In the genomic region with DNA sequence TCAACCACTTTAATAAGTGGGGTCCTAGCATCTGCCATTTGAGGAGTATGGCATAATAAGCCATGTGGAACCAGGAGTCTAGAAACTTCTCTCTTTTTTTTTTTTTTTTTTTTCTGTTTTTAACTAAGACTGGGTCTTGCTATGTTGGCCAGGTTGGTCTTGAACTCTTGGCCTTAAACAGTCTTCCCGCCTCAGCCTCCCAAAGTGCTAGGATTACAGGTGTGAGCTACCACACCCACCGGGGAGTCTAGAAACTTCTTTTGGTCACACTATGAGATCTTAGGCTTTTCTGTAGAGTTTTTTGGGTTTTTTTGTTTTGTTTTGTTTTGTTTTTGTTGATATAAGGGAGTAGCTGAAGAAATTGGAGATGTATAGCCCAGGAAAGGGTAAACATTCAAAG, we compare ENCODE assay signal across 2 cellular contexts.
TF ChIP-seq lines count a peak whose summit lies in the region.

No MANE protein-coding gene starts in this region.

TF ChIP-seq in SK-N-SH, 30 proteins besides CTCF, POLR2A, EP300 and RAD21 (continued from another document):
- TF ChIP-seq SIN3A (IDR thresholded peaks at IDR 0.05; ENCODE audit: borderline replicate concordance, low read depth, low read length) (no peak), TEAD4 (IDR thresholded peaks at IDR 0.05; ENCODE audit: borderline replicate concordance, insufficient read depth) (no peak)
- TF ChIP-seq, protein P1, sequence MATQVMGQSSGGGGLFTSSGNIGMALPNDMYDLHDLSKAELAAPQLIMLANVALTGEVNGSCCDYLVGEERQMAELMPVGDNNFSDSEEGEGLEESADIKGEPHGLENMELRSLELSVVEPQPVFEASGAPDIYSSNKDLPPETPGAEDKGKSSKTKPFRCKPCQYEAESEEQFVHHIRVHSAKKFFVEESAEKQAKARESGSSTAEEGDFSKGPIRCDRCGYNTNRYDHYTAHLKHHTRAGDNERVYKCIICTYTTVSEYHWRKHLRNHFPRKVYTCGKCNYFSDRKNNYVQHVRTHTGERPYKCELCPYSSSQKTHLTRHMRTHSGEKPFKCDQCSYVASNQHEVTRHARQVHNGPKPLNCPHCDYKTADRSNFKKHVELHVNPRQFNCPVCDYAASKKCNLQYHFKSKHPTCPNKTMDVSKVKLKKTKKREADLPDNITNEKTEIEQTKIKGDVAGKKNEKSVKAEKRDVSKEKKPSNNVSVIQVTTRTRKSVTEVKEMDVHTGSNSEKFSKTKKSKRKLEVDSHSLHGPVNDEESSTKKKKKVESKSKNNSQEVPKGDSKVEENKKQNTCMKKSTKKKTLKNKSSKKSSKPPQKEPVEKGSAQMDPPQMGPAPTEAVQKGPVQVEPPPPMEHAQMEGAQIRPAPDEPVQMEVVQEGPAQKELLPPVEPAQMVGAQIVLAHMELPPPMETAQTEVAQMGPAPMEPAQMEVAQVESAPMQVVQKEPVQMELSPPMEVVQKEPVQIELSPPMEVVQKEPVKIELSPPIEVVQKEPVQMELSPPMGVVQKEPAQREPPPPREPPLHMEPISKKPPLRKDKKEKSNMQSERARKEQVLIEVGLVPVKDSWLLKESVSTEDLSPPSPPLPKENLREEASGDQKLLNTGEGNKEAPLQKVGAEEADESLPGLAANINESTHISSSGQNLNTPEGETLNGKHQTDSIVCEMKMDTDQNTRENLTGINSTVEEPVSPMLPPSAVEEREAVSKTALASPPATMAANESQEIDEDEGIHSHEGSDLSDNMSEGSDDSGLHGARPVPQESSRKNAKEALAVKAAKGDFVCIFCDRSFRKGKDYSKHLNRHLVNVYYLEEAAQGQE (IDR thresholded peaks at IDR 0.05; ENCODE audit: low read depth, low read length): no peak

TF ChIP-seq in SK-N-SH treated with all-trans-retinoic acid at 6 μM for 48 hours, 23 proteins besides CTCF, POLR2A, EP300 and RAD21 (continued from another document):
- TF ChIP-seq ZNF565 (CRISPR knock-in tag; conservative IDR thresholded peaks at IDR 0.05; ENCODE audit: low read depth): no peak
- no peak for TF ChIP-seq ZFP3 (CRISPR knock-in tag; IDR thresholded peaks at IDR 0.05)
- no peak for TF ChIP-seq POU6F1 (CRISPR knock-in tag; IDR thresholded peaks at IDR 0.05; ENCODE audit: borderline replicate concordance, low read depth)
- TF ChIP-seq ZFP30 (CRISPR knock-in tag; IDR thresholded peaks at IDR 0.05): no peak
- TF ChIP-seq, protein P2, sequence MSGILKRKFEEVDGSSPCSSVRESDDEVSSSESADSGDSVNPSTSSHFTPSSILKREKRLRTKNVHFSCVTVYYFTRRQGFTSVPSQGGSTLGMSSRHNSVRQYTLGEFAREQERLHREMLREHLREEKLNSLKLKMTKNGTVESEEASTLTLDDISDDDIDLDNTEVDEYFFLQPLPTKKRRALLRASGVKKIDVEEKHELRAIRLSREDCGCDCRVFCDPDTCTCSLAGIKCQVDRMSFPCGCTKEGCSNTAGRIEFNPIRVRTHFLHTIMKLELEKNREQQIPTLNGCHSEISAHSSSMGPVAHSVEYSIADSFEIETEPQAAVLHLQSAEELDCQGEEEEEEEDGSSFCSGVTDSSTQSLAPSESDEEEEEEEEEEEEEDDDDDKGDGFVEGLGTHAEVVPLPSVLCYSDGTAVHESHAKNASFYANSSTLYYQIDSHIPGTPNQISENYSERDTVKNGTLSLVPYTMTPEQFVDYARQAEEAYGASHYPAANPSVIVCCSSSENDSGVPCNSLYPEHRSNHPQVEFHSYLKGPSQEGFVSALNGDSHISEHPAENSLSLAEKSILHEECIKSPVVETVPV (CRISPR knock-in tag; IDR thresholded peaks at IDR 0.05): no peak
- no peak for TF ChIP-seq ZNF70 (CRISPR knock-in tag; IDR thresholded peaks at IDR 0.05)
- no peak for TF ChIP-seq BACH2 (CRISPR knock-in tag; IDR thresholded peaks at IDR 0.05; ENCODE audit: borderline replicate concordance)
- no peak for TF ChIP-seq TCF4 (CRISPR knock-in tag; IDR thresholded peaks at IDR 0.05; ENCODE audit: borderline replicate concordance)
- no peak for TF ChIP-seq ARNTL (CRISPR knock-in tag; IDR thresholded peaks at IDR 0.05; ENCODE audit: borderline replicate concordance, low read depth)
- no peak for TF ChIP-seq RARB (CRISPR knock-in tag; IDR thresholded peaks at IDR 0.05)
- no peak for TF ChIP-seq TOX (CRISPR knock-in tag; IDR thresholded peaks at IDR 0.05; ENCODE audit: borderline replicate concordance)
